11 cellular contexts compared by ENCODE assay signal in genomic region chr7:28708033-28708451, GRCh38.
DNase-seq lines count a peak whose midpoint lies in the region; ATAC-seq and TF ChIP-seq lines count a peak whose summit lies in the region.
"Had no signal": no experiment of that assay in that cellular context is flagged by ENCODE, and none has a peak within 500 bp of the region (broad histone marks: within the 10 kb centered on the region; RNA-seq: fewer than 3 reads in every experiment).

No MANE protein-coding gene starts in this region.

- H3K9me3 ChIP-seq in RWPE2 (ENCODE audit: severe bottlenecking) (no peaks in the 10 kb centered on the region), right lobe of liver (no peaks in the 10 kb centered on the region)
- H3K9me3 ChIP-seq: neutrophil had no signal

- no peaks in the 10 kb centered on the region for H3K36me3 Mint-ChIP-seq in glutamatergic neuron (ENCODE audit: unreplicated experiment)
- H3K36me3 Mint-ChIP-seq in activated T-cell treated with anti-CD3 and anti-CD28 coated beads, Interleukin-2, amount 50 U/mL, for 4 hours (ENCODE audit: insufficient read depth), result no peaks in the 10 kb centered on the region

- H3K27ac ChIP-seq in RWPE2 (ENCODE audit: poor library complexity, severe bottlenecking) (no peak overlapping the region), right lobe of liver (no peak overlapping the region)
- H3K27ac ChIP-seq: BLaER1 treated with 17β-estradiol and CSF1 and Interleukin-3, amounts not matched to agents 10 nM and 100 nM; neutrophil had no signal

- H3K4me3 ChIP-seq in RWPE2 (ENCODE audit: severe bottlenecking) (no peak overlapping the region), right lobe of liver (no peak overlapping the region)
- H3K4me3 ChIP-seq: BLaER1 treated with 17β-estradiol and CSF1 and Interleukin-3, amounts not matched to agents 10 nM and 100 nM; K562 had no signal

- peaks cover 9% of the 10 kb centered on the region for H3K9me3 Mint-ChIP-seq in glutamatergic neuron (ENCODE audit: unreplicated experiment)
- H3K9me3 Mint-ChIP-seq in activated T-cell treated with anti-CD3 and anti-CD28 coated beads, Interleukin-2, amount 50 U/mL, for 4 hours, result no peaks in the 10 kb centered on the region

- no peaks in the 10 kb centered on the region for H3K4me1 ChIP-seq in RWPE2 (ENCODE audit: insufficient read depth, poor library complexity, severe bottlenecking)
- no peaks in the 10 kb centered on the region for H3K4me1 ChIP-seq in right lobe of liver

- DNase-seq in AG20443 (ENCODE audit: low spot score) (peak; percentile 86), RWPE2 (ENCODE audit: low spot score) (no peak), glutamatergic neuron (no peak), omental fat pad (ENCODE audit: low spot score) (no peak), SKM-1 (lab: John Stamatoyannopoulos, UW; ENCODE audit: unreplicated experiment) (no peak), right lobe of liver (no peak)
- DNase-seq in activated T-cell treated with anti-CD3 and anti-CD28 coated beads, Interleukin-2, amount 50 U/mL, for 4 hours, result no peak
- no peak for DNase-seq in activated CD4-positive, alpha-beta T cell treated with anti-CD3 and anti-CD28 coated beads for 4 hours

- TF ChIP-seq POLR2A in right lobe of liver (IDR thresholded peaks at IDR 0.05), result no peak

- intact Hi-C loops in right lobe of liver (cut with DNase I), result no loop called here

- peaks cover 54% of the 10 kb centered on the region for H3K4me1 Mint-ChIP-seq in glutamatergic neuron (ENCODE audit: low read depth, unreplicated experiment)
- H3K4me1 Mint-ChIP-seq in activated T-cell treated with anti-CD3 and anti-CD28 coated beads, Interleukin-2, amount 50 U/mL, for 4 hours (ENCODE audit: low read depth), result no peaks in the 10 kb centered on the region

- H3K27ac Mint-ChIP-seq in glutamatergic neuron (ENCODE audit: unreplicated experiment), result peak overlapping the region; percentile 98

- H3K27me3 ChIP-seq in RWPE2 (ENCODE audit: insufficient read depth, poor library complexity, severe bottlenecking) (no peaks in the 10 kb centered on the region), right lobe of liver (no peaks in the 10 kb centered on the region)
- H3K27me3 ChIP-seq: BLaER1 treated with 17β-estradiol and CSF1 and Interleukin-3, amounts not matched to agents 10 nM and 100 nM; neutrophil had no signal

- TF ChIP-seq CTCF in RWPE2 (IDR thresholded peaks at IDR 0.05; ENCODE audit: poor library complexity, severe bottlenecking) (no peak), glutamatergic neuron (IDR thresholded peaks at IDR 0.05; ENCODE audit: partially characterized antibody, unreplicated experiment) (no peak), omental fat pad (IDR thresholded peaks at IDR 0.05) (no peak), right lobe of liver (IDR thresholded peaks at IDR 0.05) (no peak)

- H3K27me3 Mint-ChIP-seq in glutamatergic neuron (ENCODE audit: unreplicated experiment), result peaks cover 8% of the 10 kb centered on the region
- peaks cover 3% of the 10 kb centered on the region for H3K27me3 Mint-ChIP-seq in activated T-cell treated with anti-CD3 and anti-CD28 coated beads, Interleukin-2, amount 50 U/mL, for 4 hours (ENCODE audit: low read depth)

- H3K36me3 ChIP-seq in RWPE2 (ENCODE audit: low read depth), result no peaks in the 10 kb centered on the region
- H3K36me3 ChIP-seq in right lobe of liver, result no peaks in the 10 kb centered on the region
- H3K36me3 ChIP-seq: BLaER1 treated with 17β-estradiol and CSF1 and Interleukin-3, amounts not matched to agents 10 nM and 100 nM had no signal

- peak overlapping the region; percentile 92 for H3K4me3 Mint-ChIP-seq in glutamatergic neuron (ENCODE audit: unreplicated experiment)
- H3K4me3 Mint-ChIP-seq in activated T-cell treated with anti-CD3 and anti-CD28 coated beads, Interleukin-2, amount 50 U/mL, for 4 hours, result no peak overlapping the region

- 59% methylated on average over 6 of the region's 6 CpGs for WGBS in right lobe of liver (ENCODE audit: insufficient coverage, low coverage, low lambda C conversion rate, missing lambda C conversion rate)

- ATAC-seq in RWPE2 (ENCODE audit: low read depth) (peak; percentile 12; the same call in 1 of the 3 replicates), omental fat pad (ENCODE audit: low FRiP score) (peak; percentile 59), right lobe of liver (no peak)
- ATAC-seq in activated T-cell treated with anti-CD3 and anti-CD28 coated beads, Interleukin-2, amount 50 U/mL, for 4 hours, result no peak
- ATAC-seq: K562 had no signal

Comparison
In these comparisons a context has a peak if more than half of its experiments do, and no peak if none do; other contexts are left out.
1. ATAC-seq: peak in RWPE2 (single experiment) and omental fat pad (single experiment); none in activated T-cell treated with anti-CD3 and anti-CD28 coated beads, Interleukin-2, amount 50 U/mL, for 4 hours (0 of 2) and right lobe of liver (0 of 4).